23 cellular contexts compared by ENCODE assay signal in the genomic region with DNA sequence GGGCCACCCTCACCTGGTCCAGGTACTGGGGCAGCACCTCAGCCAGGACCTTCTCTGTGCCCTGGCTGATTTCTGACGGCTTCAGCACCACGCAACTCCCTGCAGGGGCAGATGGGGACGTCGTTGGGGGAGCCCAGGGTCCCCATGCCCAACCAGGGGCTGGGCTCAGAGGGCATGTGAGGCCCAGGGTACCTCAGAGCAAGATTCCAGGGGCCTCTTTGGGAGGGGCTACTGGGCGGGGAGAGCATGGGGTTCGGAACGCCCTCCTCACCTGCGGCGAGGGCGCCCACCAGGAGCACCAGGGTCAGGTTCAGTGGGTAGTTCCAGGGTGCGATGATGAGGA. TPM values are rescaled to one million over a fixed set of nuclear protein-coding genes. Genes with fewer than 3 reads are reported as not detected.
"Had no signal": no experiment of that assay in that cellular context is flagged by ENCODE, and none has a peak within 500 bp of the region (broad histone marks: within the 10 kb centered on the region; RNA-seq: fewer than 3 reads in every experiment).

No MANE protein-coding gene starts in this region.

- H3K27me3 Mint-ChIP-seq: naive B cell; stimulated activated naive B cell treated with anti-CD40 and anti-IgM and Interleukin-4, amounts not matched to agents 10 μg/mL and 1 μg/mL and 100 μg/mL, for 72 hours had no signal

- H3K4me3 ChIP-seq: dorsolateral prefrontal cortex, hepatocyte, left ventricle myocardium inferior, lung, spleen, upper lobe of left lung, uterus had no signal

- H3K27ac Mint-ChIP-seq: nephron; stimulated activated naive B cell treated with anti-CD40 and anti-IgM and Interleukin-4, amounts not matched to agents 10 μg/mL and 1 μg/mL and 100 μg/mL, for 72 hours had no signal

- H3K36me3 ChIP-seq: left ventricle myocardium inferior, spleen, upper lobe of left lung, uterus had no signal

- H3K27me3 ChIP-seq: hepatocyte, upper lobe of left lung, uterus had no signal

- H3K9me3 Mint-ChIP-seq: naive B cell; nephron; stimulated activated naive B cell treated with anti-CD40 and anti-IgM and Interleukin-4, amounts not matched to agents 10 μg/mL and 1 μg/mL and 100 μg/mL, for 72 hours had no signal

- ATAC-seq: sciatic nerve had no signal

- H3K27ac ChIP-seq: dorsolateral prefrontal cortex, hepatocyte, left ventricle myocardium inferior, spleen, upper lobe of left lung, uterus had no signal

- H3K36me3 Mint-ChIP-seq: naive B cell; stimulated activated naive B cell treated with anti-CD40 and anti-IgM and Interleukin-4, amounts not matched to agents 10 μg/mL and 1 μg/mL and 100 μg/mL, for 72 hours had no signal

- H3K4me1 Mint-ChIP-seq: nephron had no signal

- H3K4me3 Mint-ChIP-seq: nephron; stimulated activated naive B cell treated with anti-CD40 and anti-IgM and Interleukin-4, amounts not matched to agents 10 μg/mL and 1 μg/mL and 100 μg/mL, for 72 hours had no signal

- H3K9me3 ChIP-seq: left ventricle myocardium inferior, spleen, upper lobe of left lung, uterus had no signal

- H3K4me1 ChIP-seq: left ventricle myocardium inferior, upper lobe of left lung, uterus had no signal

- DNase-seq: cortex of kidney; effector CD8-positive, alpha-beta T cell; foreskin melanocyte; kidney; left cardiac atrium; left ventricle myocardium inferior; mesenchymal stem cell; naive B cell; spleen; stimulated activated CD4-positive, alpha-beta T cell treated with anti-CD3 and anti-CD28 coated beads, Interleukin-15, amount 100 ng/mL, for 24 hours; stimulated activated CD4-positive, alpha-beta T cell treated with anti-CD3 and anti-CD28 coated beads, Interleukin-1b, Interleukin-23, amount 100 ng/mL, for 48 hours; stimulated activated CD4-positive, alpha-beta T cell treated with anti-CD3 and anti-CD28 coated beads, Interleukin-4, amount 100 ng/mL, for 4 hours; stimulated activated naive B cell treated with anti-CD40 and anti-IgM and Interleukin-4, amounts not matched to agents 10 μg/mL and 1 μg/mL and 100 μg/mL, for 72 hours; uterus had no signal

RNA-seq across cellular contexts. Expression of a gene that starts 8.1 kb away (rescaled TPM):
- total RNA-seq: dorsolateral prefrontal cortex, left cardiac atrium, left ventricle myocardium inferior, omental fat pad, pulmonary artery endothelial cell, sciatic nerve, skeletal muscle tissue, spleen had no signal

RNA-seq across cellular contexts. Expression of a gene that starts 15.7 kb away (rescaled TPM):
- total RNA-seq: left cardiac atrium, left ventricle myocardium inferior, omental fat pad, pulmonary artery endothelial cell, skeletal muscle tissue, uterus had no signal

RNA-seq across cellular contexts. Expression of a gene that starts 26.7 kb away (rescaled TPM):
- total RNA-seq: kidney, left cardiac atrium, lung, omental fat pad, pulmonary artery endothelial cell, sciatic nerve, skeletal muscle tissue, spleen, upper lobe of left lung, uterus had no signal
